In genomic region chr10:31272841-31273240, GRCh38 we compare ENCODE assay signal across 18 cellular contexts.
"Had no signal": no experiment of that assay in that cellular context is flagged by ENCODE, and none has a peak within 500 bp of the region (broad histone marks: within the 10 kb centered on the region; RNA-seq: fewer than 3 reads in every experiment).

No MANE protein-coding gene starts in this region.

- H3K4me3 ChIP-seq: coronary artery, skin epidermis, tibial artery had no signal

- DNase-seq: activated CD4-positive, alpha-beta T cell treated with anti-CD3 and anti-CD28 coated beads for 1 hour; activated CD4-positive, alpha-beta T cell treated with anti-CD3 and anti-CD28 coated beads, Interleukin-2, amount 50 U/mL, for 1 hour; activated CD8-positive, alpha-beta T cell treated with anti-CD3 and anti-CD28 coated beads, Interleukin-2, amount 10 ng/mL, durations not matched to agents 7 days and 5 days; activated gamma-delta T cell treated with Interleukin-2 at 50 U/mL for 16 hours; activated T-cell treated with anti-CD3 and anti-CD28 coated beads, Interleukin-2, amount 50 U/mL, for 1 hour; aorta; brain microvascular endothelial cell; head of caudate nucleus; hypothalamus; left ventricle myocardium superior; midbrain; right cardiac atrium; stimulated activated CD4-positive, alpha-beta T cell treated with anti-CD3 and anti-CD28 coated beads, Interleukin-1b, Interleukin-23, amount 100 ng/mL, for 48 hours; stimulated activated naive CD8-positive, alpha-beta T cell treated with anti-CD3 and anti-CD28 coated beads, Interleukin-15, amount 100 ng/mL, for 72 hours; tibial artery had no signal

- H3K36me3 ChIP-seq: brain microvascular endothelial cell, tibial artery had no signal

- H3K27ac ChIP-seq: brain microvascular endothelial cell, coronary artery, parathyroid adenoma, skin epidermis, tibial artery had no signal

- H3K9me3 ChIP-seq: tibial artery had no signal

- H3K4me1 ChIP-seq: parathyroid adenoma had no signal

- H3K27me3 ChIP-seq: brain microvascular endothelial cell, tibial artery had no signal

- H2AFZ ChIP-seq: parathyroid adenoma had no signal

- H3K79me2 ChIP-seq: parathyroid adenoma had no signal

- H3K9ac ChIP-seq: parathyroid adenoma had no signal
